ENCODE assay signal across 13 cellular contexts in the genomic region with DNA sequence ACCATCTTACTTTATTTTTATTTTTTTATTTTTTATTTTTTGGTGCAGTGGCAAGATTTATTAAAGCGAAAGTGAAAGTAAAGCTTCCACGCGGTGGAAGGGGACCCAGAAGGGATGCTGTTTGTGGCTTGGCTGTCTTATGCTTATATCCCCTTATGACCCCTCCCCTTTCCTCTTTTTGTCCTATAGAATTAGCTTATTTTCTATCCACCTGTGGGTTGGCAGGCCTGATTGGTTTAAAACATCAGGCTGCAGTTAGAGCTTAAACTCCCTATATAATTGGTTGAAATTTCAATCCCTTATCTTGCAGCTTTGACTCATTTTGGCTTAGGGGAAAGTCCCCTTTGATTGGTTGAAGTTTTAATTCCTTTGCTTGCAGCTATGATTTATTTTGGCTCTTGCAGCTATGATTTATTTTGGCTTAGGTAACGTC. TPM values are rescaled to one million over a fixed set of nuclear protein-coding genes. Genes with fewer than 3 reads are reported as not detected.
DNase-seq lines count a peak whose midpoint lies in the region; ATAC-seq and TF ChIP-seq lines count a peak whose summit lies in the region.
"Had no signal": no experiment of that assay in that cellular context is flagged by ENCODE, and none has a peak within 500 bp of the region (broad histone marks: within the 10 kb centered on the region; RNA-seq: fewer than 3 reads in every experiment).

No MANE protein-coding gene starts in this region.

- no peaks in the 10 kb centered on the region for H3F3A ChIP-seq in Loucy (ENCODE audit: low read depth)

- peak overlapping the region; percentile 66 for H3K27ac Mint-ChIP-seq in activated T-cell treated with anti-CD3 and anti-CD28 coated beads, Interleukin-2, amount 50 U/mL, for 72 hours
- H3K27ac Mint-ChIP-seq in activated T-cell treated with anti-CD3 and anti-CD28 coated beads, Interleukin-2, amount 50 U/mL, for 24 hours: no peak overlapping the region

- no peak overlapping the region for H3K27ac ChIP-seq in psoas muscle
- H3K27ac ChIP-seq: ascending aorta, epithelial cell of prostate, pancreas had no signal

- H4K20me1 ChIP-seq in Loucy (ENCODE audit: insufficient read depth, low read length, poor library complexity, severe bottlenecking): no peaks in the 10 kb centered on the region

- H3K79me2 ChIP-seq in Loucy (ENCODE audit: insufficient read depth, low read length): no peaks in the 10 kb centered on the region

- no peaks in the 10 kb centered on the region; the same call in 1 of the 2 replicates for H3K9me3 ChIP-seq in Loucy (ENCODE audit: insufficient read depth, low read depth, low read length)
- no peaks in the 10 kb centered on the region for H3K9me3 ChIP-seq in psoas muscle
- H3K9me3 ChIP-seq: ascending aorta, pancreas, SK-N-SH had no signal

- no peaks in the 10 kb centered on the region for H3K36me3 ChIP-seq in Loucy (ENCODE audit: insufficient read depth, low read length)
- no peaks in the 10 kb centered on the region for H3K36me3 ChIP-seq in psoas muscle (ENCODE audit: insufficient read depth in 1 of 2, low read depth in 1 of 2)
- H3K36me3 ChIP-seq: ascending aorta, pancreas had no signal

- H3K4me1 ChIP-seq in Loucy (ENCODE audit: insufficient read depth, low read length, poor library complexity, severe bottlenecking): no peaks in the 10 kb centered on the region
- no peaks in the 10 kb centered on the region for H3K4me1 ChIP-seq in psoas muscle
- H3K4me1 ChIP-seq: ascending aorta, pancreas had no signal

- H3K9me2 ChIP-seq in Loucy (replicated peaks; ENCODE audit: low read depth, low read length): no peaks in the 10 kb centered on the region
- H3K9me2 ChIP-seq: SK-N-SH had no signal

- peaks cover 4% of the 10 kb centered on the region for H3K4me1 Mint-ChIP-seq in activated T-cell treated with anti-CD3 and anti-CD28 coated beads, Interleukin-2, amount 50 U/mL, for 72 hours (ENCODE audit: low read depth)
- H3K4me1 Mint-ChIP-seq in activated T-cell treated with anti-CD3 and anti-CD28 coated beads, Interleukin-2, amount 50 U/mL, for 24 hours (ENCODE audit: low read depth): peaks cover 6% of the 10 kb centered on the region

- WGBS in psoas muscle, 3 donors: 46 to 62% (median 48%) methylated on average over 4 of the region's 4 CpGs

- no peak for DNase-seq in activated T-cell treated with anti-CD3 and anti-CD28 coated beads, Interleukin-2, amount 50 U/mL, for 72 hours
- DNase-seq in activated T-cell treated with anti-CD3 and anti-CD28 coated beads, Interleukin-2, amount 50 U/mL, for 24 hours: no peak
- DNase-seq in central memory CD4-positive, alpha-beta T cell: peak; percentile 14
- no peak for DNase-seq in psoas muscle
- no peak for DNase-seq in Kasumi-1 (lab: John Stamatoyannopoulos, UW)
- DNase-seq: NCI-H446, pancreas, SK-N-SH had no signal

- intact Hi-C loops in psoas muscle (cut with DNase I): loop anchor here (2.0 to 10.0 kb wide), 4 partner anchors 51 to 416 kb away; no protein-coding TSS in a partner anchor

- no peak for TF ChIP-seq CTCF in Loucy (conservative IDR thresholded peaks at IDR 0.05; ENCODE audit: low read length)
- no peak for TF ChIP-seq CTCF in psoas muscle (IDR thresholded peaks at IDR 0.05)

- peak overlapping the region; percentile 56; the same call in 1 of the 2 replicates for H2AFZ ChIP-seq in Loucy (ENCODE audit: low read length)

- peak overlapping the region; percentile 46 to 73 for H3K4me3 Mint-ChIP-seq in activated T-cell treated with anti-CD3 and anti-CD28 coated beads, Interleukin-2, amount 50 U/mL, for 72 hours
- H3K4me3 Mint-ChIP-seq in activated T-cell treated with anti-CD3 and anti-CD28 coated beads, Interleukin-2, amount 50 U/mL, for 24 hours: no peak overlapping the region

- H3K4me2 ChIP-seq in Loucy (ENCODE audit: low read depth, low read length, poor library complexity, severe bottlenecking): peak overlapping the region; percentile 43
- H3K4me2 ChIP-seq: SK-N-SH had no signal

- H3K27me3 ChIP-seq in Loucy (ENCODE audit: insufficient read depth, low read length, poor library complexity, severe bottlenecking) (no peaks in the 10 kb centered on the region), psoas muscle (ENCODE audit: insufficient read depth in 3 of 3, low read length in 2 of 3) (no peaks in the 10 kb centered on the region)
- H3K27me3 ChIP-seq: ascending aorta, pancreas had no signal

- H3K9me3 Mint-ChIP-seq in activated T-cell treated with anti-CD3 and anti-CD28 coated beads, Interleukin-2, amount 50 U/mL, for 72 hours: no peaks in the 10 kb centered on the region
- no peaks in the 10 kb centered on the region for H3K9me3 Mint-ChIP-seq in activated T-cell treated with anti-CD3 and anti-CD28 coated beads, Interleukin-2, amount 50 U/mL, for 24 hours

- H3K27me3 Mint-ChIP-seq in activated T-cell treated with anti-CD3 and anti-CD28 coated beads, Interleukin-2, amount 50 U/mL, for 72 hours (ENCODE audit: low read depth): no peaks in the 10 kb centered on the region
- H3K27me3 Mint-ChIP-seq in activated T-cell treated with anti-CD3 and anti-CD28 coated beads, Interleukin-2, amount 50 U/mL, for 24 hours: no peaks in the 10 kb centered on the region

- H3K36me3 Mint-ChIP-seq in activated T-cell treated with anti-CD3 and anti-CD28 coated beads, Interleukin-2, amount 50 U/mL, for 72 hours (ENCODE audit: insufficient read depth in 2 of 2): no peaks in the 10 kb centered on the region
- H3K36me3 Mint-ChIP-seq in activated T-cell treated with anti-CD3 and anti-CD28 coated beads, Interleukin-2, amount 50 U/mL, for 24 hours (ENCODE audit: low read depth): no peaks in the 10 kb centered on the region

- ATAC-seq in activated T-cell treated with anti-CD3 and anti-CD28 coated beads, Interleukin-2, amount 50 U/mL, for 72 hours (replicated peaks in 1 of 2): peak; percentile 23 to 37
- ATAC-seq in psoas muscle (peak in 1 of 4 donors; percentile 26), HG03442 (IDR thresholded peaks at IDR 0.05; ENCODE audit: unreplicated experiment) (no peak), HG03460 (IDR thresholded peaks at IDR 0.05; ENCODE audit: unreplicated experiment) (no peak)
- ATAC-seq: pancreas had no signal

- H3K9ac ChIP-seq in Loucy (ENCODE audit: low read depth, low read length, poor library complexity, severe bottlenecking): no peak overlapping the region
- H3K9ac ChIP-seq: SK-N-SH had no signal

- H3K4me3 ChIP-seq in Loucy (ENCODE audit: low read length, poor library complexity, severe bottlenecking) (peak overlapping the region; percentile 35), psoas muscle (peak overlapping the region; percentile 45)
- H3K4me3 ChIP-seq: pancreas had no signal

RNA-seq across cellular contexts. Expression of gene NNMT, which starts 50.5 kb away (rescaled TPM):
- total RNA-seq in activated T-cell treated with anti-CD3 and anti-CD28 coated beads, Interleukin-2, amount 50 U/mL, for 72 hours: not detected
- 1,000 to 10,000 TPM in 1 of 4 donors, 100 to 1,000 TPM in 3; 165 to 2,602 (median 604) TPM for total RNA-seq in psoas muscle
- polyA plus RNA-seq in psoas muscle: 1,000 to 10,000 TPM in 2 of 3 donors, 100 to 1,000 TPM in 1; 649 to 3,089 (median 1,851) TPM

RNA-seq across cellular contexts. Expression of gene C11orf71, which starts 53.6 kb away (rescaled TPM):
- 1 to 10 TPM; 5.9 to 7.1 TPM for total RNA-seq in activated T-cell treated with anti-CD3 and anti-CD28 coated beads, Interleukin-2, amount 50 U/mL, for 72 hours
- total RNA-seq in psoas muscle: 10 to 100 TPM in 3 of 4 donors, 1 to 10 TPM in 1; 7.8 to 18.1 (median 11.5) TPM
- 10 to 100 TPM in 1 of 3 donors, 1 to 10 TPM in 2; 3.4 to 13.1 (median 5.0) TPM for polyA plus RNA-seq in psoas muscle

RNA-seq across cellular contexts. Expression of gene RBM7, which starts 53.7 kb away (rescaled TPM):
- total RNA-seq in activated T-cell treated with anti-CD3 and anti-CD28 coated beads, Interleukin-2, amount 50 U/mL, for 72 hours: 10 to 100 TPM; 40.7 to 52.0 TPM
- 10 to 100 TPM in 3 of 4 donors, 1 to 10 TPM in 1; 9.1 to 24.1 (median 17.3) TPM for total RNA-seq in psoas muscle
- polyA plus RNA-seq in psoas muscle: 10 to 100 TPM; 13.7 to 21.7 (median 18.5) TPM

Comparison
In these comparisons a context has a peak if more than half of its experiments do, and no peak if none do; other contexts are left out.
1. ATAC-seq: peak in activated T-cell treated with anti-CD3 and anti-CD28 coated beads, Interleukin-2, amount 50 U/mL, for 72 hours (2 of 2); none in HG03442 (single experiment) and HG03460 (single experiment).
2. RNA of gene NNMT, which starts 50.5 kb away (total RNA-seq): 165 to 2,602 TPM in psoas muscle; not detected in activated T-cell treated with anti-CD3 and anti-CD28 coated beads, Interleukin-2, amount 50 U/mL, for 72 hours; every median in the first group is over 100 times any median in the second.